In the genomic region with DNA sequence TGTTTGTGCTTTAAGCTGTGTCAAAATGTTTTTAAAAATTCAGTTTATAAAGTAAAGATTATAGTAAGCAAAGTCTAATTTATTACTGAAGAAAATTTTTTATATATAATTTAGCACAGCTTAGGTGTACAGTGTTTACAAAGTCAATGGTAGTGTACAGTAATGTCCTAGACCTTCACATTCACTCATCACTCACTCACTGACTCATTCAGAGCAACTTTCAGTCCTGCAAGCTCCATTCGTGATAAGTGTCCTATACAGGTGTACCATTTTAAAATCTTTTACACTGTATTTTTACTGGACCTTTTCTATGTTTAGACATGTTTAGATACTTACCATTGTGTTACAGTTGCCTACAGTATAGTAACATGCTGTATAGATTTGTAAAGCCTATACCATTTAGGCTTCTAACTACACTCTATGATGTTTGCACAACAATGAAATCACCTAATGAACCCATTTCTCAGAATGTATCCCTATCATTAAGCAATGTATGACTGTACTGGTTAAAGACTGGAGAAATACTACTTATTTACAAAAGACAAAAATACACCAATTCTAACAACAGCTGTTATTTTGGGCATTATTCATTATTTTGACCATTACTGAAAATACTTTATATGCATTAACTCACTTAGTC, we compare ENCODE assay signal across 18 cellular contexts.
DNase-seq lines count a peak whose midpoint lies in the region; ATAC-seq, FAIRE-seq and TF ChIP-seq lines count a peak whose summit lies in the region.
"Had no signal": no experiment of that assay in that cellular context is flagged by ENCODE, and none has a peak within 500 bp of the region (broad histone marks: within the 10 kb centered on the region; RNA-seq: fewer than 3 reads in every experiment).

No MANE protein-coding gene starts in this region.

- FAIRE-seq in GM12878 (lab: Jason Lieb, UNC): no peak
- FAIRE-seq: D721Med had no signal

- no peak overlapping the region for H3K27ac Mint-ChIP-seq in MCF 10A (ENCODE audit: low read depth, unreplicated experiment)
- no peak overlapping the region for H3K27ac Mint-ChIP-seq in stimulated activated effector memory CD8-positive, alpha-beta T cell treated with anti-CD3 and anti-CD28 coated beads, Interleukin-12 subunit alpha, Interleukin-12 subunit beta, amount 100 ng/mL, for 72 hours
- H3K27ac Mint-ChIP-seq: GM23338 had no signal

- RAD21 ChIA-PET in GM12878 (lab: Charles Lee; ENCODE audit: unreplicated experiment): no interaction called here

- no peaks in the 10 kb centered on the region for H3K4me1 Mint-ChIP-seq in MCF 10A (ENCODE audit: insufficient read depth, unreplicated experiment)
- H3K4me1 Mint-ChIP-seq in stimulated activated effector memory CD8-positive, alpha-beta T cell treated with anti-CD3 and anti-CD28 coated beads, Interleukin-12 subunit alpha, Interleukin-12 subunit beta, amount 100 ng/mL, for 72 hours: peaks cover 7% of the 10 kb centered on the region

- peaks cover 44% of the 10 kb centered on the region for H3K36me3 Mint-ChIP-seq in MCF 10A (ENCODE audit: insufficient read depth, unreplicated experiment)
- peaks cover 81% of the 10 kb centered on the region for H3K36me3 Mint-ChIP-seq in stimulated activated effector memory CD8-positive, alpha-beta T cell treated with anti-CD3 and anti-CD28 coated beads, Interleukin-12 subunit alpha, Interleukin-12 subunit beta, amount 100 ng/mL, for 72 hours

- H2AFZ ChIP-seq in mammary epithelial cell (ENCODE audit: low read depth, low read length): no peak overlapping the region
- no peak overlapping the region for H2AFZ ChIP-seq in GM12878 (ENCODE audit: control insufficient read depth, low read depth, low read length)
- H2AFZ ChIP-seq: GM23338 had no signal

- no peak for TF ChIP-seq RAD21 in GM12878 (IDR thresholded peaks at IDR 0.05; ENCODE audit: insufficient read depth, low read depth, low read length)

- SMC1A ChIA-PET in GM12878 (lab: Charles Lee; ENCODE audit: uncharacterized antibody, unreplicated experiment): interaction anchor here (0.5 to 1.4 kb wide), 5 partner anchors 17 to 892 kb away, joined by 3 to 5 read pairs (median 3); a partner anchor contains a TSS

- dilution Hi-C loops in mammary epithelial cell (cut with HindIII; ENCODE audit: low sequenced_read_pairs): no loop called here

- H3K9me3 ChIP-seq in mammary epithelial cell (replicated peaks; ENCODE audit: insufficient read depth, low read length) (no peaks in the 10 kb centered on the region), GM12878 (replicated peaks; ENCODE audit: control insufficient read depth, insufficient read depth, low read length) (no peaks in the 10 kb centered on the region)
- H3K9me3 ChIP-seq: SJSA1 had no signal

- H3K27ac ChIP-seq in mammary epithelial cell (ENCODE audit: insufficient read depth, low read depth, low read length) (no peak overlapping the region), GM12878 (ENCODE audit: control insufficient read depth, insufficient read depth) (no peak overlapping the region)
- H3K27ac ChIP-seq: SJSA1 had no signal

- no peak overlapping the region for H3K4me3 ChIP-seq in mammary epithelial cell (replicated peaks in 1 of 3; ENCODE audit: insufficient read depth in 1 of 3, low read depth in 2 of 3, low read length in 3 of 3)
- H3K4me3 ChIP-seq in GM12878: no peak overlapping the region
- H3K4me3 ChIP-seq: GM23338, SJSA1 had no signal

- H3K27me3 ChIP-seq in mammary epithelial cell (ENCODE audit: insufficient read depth, low read length) (no peaks in the 10 kb centered on the region), GM12878 (replicated peaks in 1 of 2; ENCODE audit: control insufficient read depth in 2 of 2, insufficient read depth in 2 of 2, low read length in 1 of 2) (no peaks in the 10 kb centered on the region)
- H3K27me3 ChIP-seq: SJSA1 had no signal

- in situ Hi-C loops in mammary epithelial cell (cut with MboI; ENCODE audit: low sequenced_read_pairs in 2 of 2) (no loop called here), GM12878 (cut with MboI) (no loop called here)

- TF ChIP-seq EP300 in GM12878 (IDR thresholded peaks at IDR 0.05; ENCODE audit: borderline replicate concordance in 1 of 2, control insufficient read depth in 1 of 2, low read depth in 2 of 2, low read length in 2 of 2): no peak

- no peak for TF ChIP-seq POLR2A in GM12878 (IDR thresholded peaks at IDR 0.05; ENCODE audit: low read depth, low read length)

- POLR2A ChIA-PET in MCF 10A (lab: Yijun Ruan, JAX) (interaction anchor here (2.0 kb wide), 1 partner anchor 95 kb away, joined by 10 read pairs; a partner anchor contains a TSS), GM12878 (lab: Charles Lee) (interaction anchor here (0.7 kb wide), 1 partner anchor 69 kb away, joined by 3 read pairs; no protein-coding TSS in a partner anchor)

- H3K4me2 ChIP-seq in mammary epithelial cell (ENCODE audit: insufficient read depth, low read depth, low read length): no peak overlapping the region
- H3K4me2 ChIP-seq in GM12878 (ENCODE audit: control insufficient read depth, insufficient read depth): no peak overlapping the region
- H3K4me2 ChIP-seq: GM23338 had no signal

- no peak overlapping the region for H3K9ac ChIP-seq in mammary epithelial cell (ENCODE audit: insufficient read depth, low read length)
- no peak overlapping the region for H3K9ac ChIP-seq in GM12878 (ENCODE audit: control insufficient read depth, insufficient read depth, low read length)

- DNase-seq in mammary epithelial cell (peak; percentile 11), MCF 10A (ENCODE audit: unreplicated experiment) (no peak), GM12878 (ENCODE audit: low read depth, low spot score) (no peak), NCI-H146 (lab: John Stamatoyannopoulos, UW) (no peak)
- no peak for DNase-seq in stimulated activated effector memory CD8-positive, alpha-beta T cell treated with anti-CD3 and anti-CD28 coated beads, Interleukin-12 subunit alpha, Interleukin-12 subunit beta, amount 100 ng/mL, for 72 hours (ENCODE audit: low spot score in 2 of 2)
- no peak for DNase-seq in stimulated activated CD8-positive, alpha-beta memory T cell treated with anti-CD3 and anti-CD28 coated beads, Interleukin-4, amount 100 ng/mL, for 48 hours
- DNase-seq: C1 segment of cervical spinal cord; CD8-positive, alpha-beta memory T cell; HCEC 1CT; MV-4-11; NCI-H187; NCI-H345; NCI-H524 treated with DMSO at 0.1 percent for 48 hours had no signal

- CTCF ChIA-PET in mammary epithelial cell (lab: Charles Lee; ENCODE audit: low non-redundant PET) (no interaction called here), MCF 10A (lab: Yijun Ruan, JAX) (interaction anchor here (0.9 to 1.1 kb wide), 2 partner anchors 60 to 90 kb away, joined by 3 read pairs; no protein-coding TSS in a partner anchor), GM12878 (lab: Yijun Ruan, JAX) (interaction anchor here (0.6 to 2.1 kb wide), 2 partner anchors 91 to 207 kb away, joined by 3 to 6 read pairs; no protein-coding TSS in a partner anchor)

- TF ChIP-seq CTCF in mammary epithelial cell (conservative IDR thresholded peaks at IDR 0.05 in 1 of 2, IDR thresholded peaks at IDR 0.05 in 1 of 2; ENCODE audit: extremely low read depth in 1 of 2, insufficient read depth in 1 of 2, low read depth in 1 of 2, low read length in 2 of 2) (no peak), MCF 10A (IDR thresholded peaks at IDR 0.05; ENCODE audit: unreplicated experiment) (no peak), GM12878 (IDR thresholded peaks at IDR 0.05 in 2 of 3, conservative IDR thresholded peaks at IDR 0.05 in 1 of 3; ENCODE audit: control insufficient read depth in 2 of 3, extremely low read depth in 1 of 3, insufficient read depth in 1 of 3, low read depth in 3 of 3, low read length in 3 of 3) (no peak)

- no peaks in the 10 kb centered on the region for H3K4me1 ChIP-seq in mammary epithelial cell (ENCODE audit: insufficient read depth, low read length)
- no peaks in the 10 kb centered on the region for H3K4me1 ChIP-seq in GM12878 (ENCODE audit: control insufficient read depth, insufficient read depth, low read length)
- H3K4me1 ChIP-seq: SJSA1 had no signal

- H3K36me3 ChIP-seq in mammary epithelial cell (ENCODE audit: insufficient read depth, low read length) (peaks cover 8% of the 10 kb centered on the region), GM12878 (ENCODE audit: control insufficient read depth in 2 of 2, insufficient read depth in 2 of 2, low read length in 1 of 2) (peaks cover 0 to 4% of the 10 kb centered on the region in 2 experiments)

- no peaks in the 10 kb centered on the region for H3K79me2 ChIP-seq in mammary epithelial cell (ENCODE audit: insufficient read depth, low read length)
- no peaks in the 10 kb centered on the region for H3K79me2 ChIP-seq in GM12878 (ENCODE audit: control insufficient read depth, insufficient read depth, low read length)

- no peaks in the 10 kb centered on the region for H4K20me1 ChIP-seq in mammary epithelial cell (ENCODE audit: insufficient read depth, low read length)
- no peaks in the 10 kb centered on the region for H4K20me1 ChIP-seq in GM12878 (ENCODE audit: control insufficient read depth, insufficient read depth)

- WGBS in mammary epithelial cell (ENCODE audit: low coverage, missing lambda C conversion rate): 82% methylated on average over 1 of the region's 1 CpG
- WGBS in GM12878 (ENCODE audit: insufficient coverage, insufficient replicate concordance, low lambda C conversion rate, missing lambda C conversion rate): 33% methylated on average over 1 of the region's 1 CpG

- intact Hi-C loops in mammary epithelial cell (cut with micrococcal nuclease): no loop called here
- intact Hi-C loops in MCF 10A (cut with micrococcal nuclease): loop anchor here (10.0 kb wide), 1 partner anchor 134 kb away; no protein-coding TSS in a partner anchor
- intact Hi-C loops in GM12878 (cut with micrococcal nuclease; ENCODE audit: unreplicated experiment): no loop called here

- BruUV-seq in mammary epithelial cell (replicated peaks; lab: Mats Ljungman, UMichigan) (no TSS peak), MCF 10A (replicated peaks; lab: Mats Ljungman, UMichigan) (no TSS peak), GM12878 (replicated peaks; lab: Mats Ljungman, UMichigan) (no TSS peak)

- no peak overlapping the region for H3K4me3 Mint-ChIP-seq in MCF 10A (ENCODE audit: unreplicated experiment)
- H3K4me3 Mint-ChIP-seq in stimulated activated effector memory CD8-positive, alpha-beta T cell treated with anti-CD3 and anti-CD28 coated beads, Interleukin-12 subunit alpha, Interleukin-12 subunit beta, amount 100 ng/mL, for 72 hours: no peak overlapping the region
- H3K4me3 Mint-ChIP-seq: CD8-positive, alpha-beta memory T cell; GM23338 had no signal

- peak; percentile 69 for ATAC-seq in HG02870 (IDR thresholded peaks at IDR 0.05; ENCODE audit: unreplicated experiment)
- peak; percentile 48 for ATAC-seq in GM12878
- peak; percentile 58 for ATAC-seq in stimulated activated effector memory CD8-positive, alpha-beta T cell treated with anti-CD3 and anti-CD28 coated beads, Interleukin-12 subunit alpha, Interleukin-12 subunit beta, amount 100 ng/mL, for 72 hours
- ATAC-seq in GM21423 (IDR thresholded peaks at IDR 0.05; ENCODE audit: unreplicated experiment): no peak

- no peaks in the 10 kb centered on the region for H3K27me3 Mint-ChIP-seq in MCF 10A (ENCODE audit: insufficient read depth, unreplicated experiment)
- H3K27me3 Mint-ChIP-seq: CD8-positive, alpha-beta memory T cell had no signal

- H3K9me3 Mint-ChIP-seq in MCF 10A (ENCODE audit: unreplicated experiment): peaks cover 8% of the 10 kb centered on the region
- peaks cover 3% of the 10 kb centered on the region for H3K9me3 Mint-ChIP-seq in stimulated activated effector memory CD8-positive, alpha-beta T cell treated with anti-CD3 and anti-CD28 coated beads, Interleukin-12 subunit alpha, Interleukin-12 subunit beta, amount 100 ng/mL, for 72 hours
- H3K9me3 Mint-ChIP-seq: CD8-positive, alpha-beta memory T cell had no signal
